8 cellular contexts compared by ENCODE assay signal in the genomic region with DNA sequence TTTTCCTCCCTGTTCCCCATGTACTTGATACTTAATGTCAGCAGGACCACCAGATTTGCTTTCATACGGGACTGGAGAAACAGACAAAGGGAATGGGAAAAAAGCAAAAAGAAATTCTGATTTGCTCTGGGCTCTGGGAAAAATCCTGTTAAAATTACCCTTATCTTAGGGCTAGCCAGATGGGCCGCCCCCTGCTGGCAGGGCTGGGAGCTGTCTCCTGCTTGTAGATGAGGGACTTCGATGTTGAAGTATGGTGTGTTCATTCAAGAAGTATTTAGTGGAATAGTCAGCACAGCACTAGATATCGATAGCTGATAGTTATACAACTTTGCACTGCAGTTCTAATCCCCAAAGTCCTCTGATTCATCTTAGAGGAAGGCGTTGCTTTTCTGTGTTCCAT. TPM values are rescaled to one million over a fixed set of nuclear protein-coding genes. Genes with fewer than 3 reads are reported as not detected.
DNase-seq lines count a peak whose midpoint lies in the region; ATAC-seq and TF ChIP-seq lines count a peak whose summit lies in the region.

No MANE protein-coding gene starts in this region.

- peaks cover 9% of the 10 kb centered on the region for H3K4me1 Mint-ChIP-seq in WTC11
- no peaks in the 10 kb centered on the region for H3K4me1 Mint-ChIP-seq in chondrocyte (ENCODE audit: low read depth)

- intact Hi-C loops in stomach (cut with DNase I; ENCODE audit: low total_unique reads) = no loop called here

- no peaks in the 10 kb centered on the region for H3K27me3 Mint-ChIP-seq in WTC11 (ENCODE audit: low read depth)
- H3K27me3 Mint-ChIP-seq in chondrocyte (ENCODE audit: low read depth) = no peaks in the 10 kb centered on the region

- H2AK5ac ChIP-seq in mesenchymal stem cell (ENCODE audit: low read length, severe bottlenecking) = no peak overlapping the region

- CTCF ChIA-PET in BJ (lab: Yijun Ruan, JAX) = interaction anchor here (0.6 to 5.4 kb wide), 11 partner anchors 9 to 102 kb away, joined by 3 to 45 read pairs (median 4); no protein-coding TSS in a partner anchor
- CTCF ChIA-PET in WTC11 (lab: Charles Lee) = interaction anchor here (0.8 to 2.4 kb wide), 12 partner anchors 9 to 272 kb away, joined by 3 to 12 read pairs (median 4); no protein-coding TSS in a partner anchor

- no peak overlapping the region for H3K4me3 Mint-ChIP-seq in WTC11
- no peak overlapping the region for H3K4me3 Mint-ChIP-seq in chondrocyte (ENCODE audit: unreplicated experiment)

- no peak overlapping the region for H2BK15ac ChIP-seq in mesenchymal stem cell (ENCODE audit: low read depth, poor library complexity, severe bottlenecking)

- H3K36me3 ChIP-seq in BJ (ENCODE audit: control insufficient read depth, insufficient read depth, low read length) (peaks cover 10% of the 10 kb centered on the region), mesenchymal stem cell (ENCODE audit: control insufficient read depth in 1 of 2, insufficient read depth in 2 of 2, low read depth in 1 of 2, low read length in 2 of 2) (peaks cover 47 to 52% of the 10 kb centered on the region in 2 experiments), stomach (peaks cover 0 to 86% (median 71%) of the 10 kb centered on the region in 4 donors)

- H3K9ac ChIP-seq in mesenchymal stem cell (ENCODE audit: low read length) = peak overlapping the region; percentile 76

- H2BK120ac ChIP-seq in mesenchymal stem cell (ENCODE audit: low read depth, low read length) = no peak overlapping the region

- WGBS in mesenchymal stem cell = 54% methylated on average over 4 of the region's 5 CpGs
- 42 to 61% (median 51%) methylated on average over 4 to 5 of the region's 5 CpGs for WGBS in stomach, 5 donors

- no peaks in the 10 kb centered on the region for H3K9me3 Mint-ChIP-seq in WTC11
- no peaks in the 10 kb centered on the region for H3K9me3 Mint-ChIP-seq in chondrocyte (ENCODE audit: low read depth)

- DNase-seq in BJ (ENCODE audit: low read depth) = peak; percentile 3
- DNase-seq in WTC11 (ENCODE audit: low spot score) = peak; percentile 53
- no peak for DNase-seq in chondrocyte (ENCODE audit: low spot score)
- peak; percentile 29 for DNase-seq in mesenchymal stem cell
- peak; percentile 57 for DNase-seq in stomach
- no peak for DNase-seq in T1000 (lab: John Stamatoyannopoulos, UW)

- H3K27ac Mint-ChIP-seq in WTC11 (no peak overlapping the region), chondrocyte (ENCODE audit: unreplicated experiment) (no peak overlapping the region)

- H3K23ac ChIP-seq in mesenchymal stem cell (ENCODE audit: low read length in 2 of 2) = no peak overlapping the region

- H3K4ac ChIP-seq in mesenchymal stem cell (ENCODE audit: low read depth in 1 of 2, low read length in 2 of 2) = no peak overlapping the region

- peak; percentile 37 for ATAC-seq in HG02885 (IDR thresholded peaks at IDR 0.05; ENCODE audit: poor library complexity, unreplicated experiment)
- ATAC-seq in WTC11 = no peak
- ATAC-seq in HG03354 (IDR thresholded peaks at IDR 0.05; ENCODE audit: poor library complexity, severe bottlenecking, unreplicated experiment) = no peak

- H3K4me2 ChIP-seq in mesenchymal stem cell (ENCODE audit: low read length, poor library complexity, severe bottlenecking) = no peak overlapping the region

- no peaks in the 10 kb centered on the region for H3K27me3 ChIP-seq in BJ (ENCODE audit: control insufficient read depth, insufficient read depth, low read length)
- H3K27me3 ChIP-seq in mesenchymal stem cell (ENCODE audit: control insufficient read depth in 1 of 2, insufficient read depth in 1 of 2, low read length in 2 of 2) = peaks cover 0 to 6% of the 10 kb centered on the region in 2 experiments
- no peaks in the 10 kb centered on the region for H3K27me3 ChIP-seq in stomach

- H3K36me3 Mint-ChIP-seq in WTC11 (peaks cover 8% of the 10 kb centered on the region; the same call in 1 of the 2 replicates), chondrocyte (ENCODE audit: low read depth) (peaks cover 4% of the 10 kb centered on the region)

- TF ChIP-seq POLR2A in stomach (IDR thresholded peaks at IDR 0.05) = no peak

- peaks cover 2% of the 10 kb centered on the region for H3K79me1 ChIP-seq in mesenchymal stem cell (replicated peaks; ENCODE audit: low read length, poor library complexity, severe bottlenecking)

- H3K4me3 ChIP-seq in BJ (ENCODE audit: low read depth, low read length) (no peak overlapping the region), mesenchymal stem cell (ENCODE audit: insufficient read depth in 1 of 2, low read depth in 1 of 2, low read length in 2 of 2) (peak overlapping the region in 1 of 2 experiments; percentile 61), stomach (no peak overlapping the region)

- no peak overlapping the region for H2BK5ac ChIP-seq in mesenchymal stem cell (ENCODE audit: low read depth, low read length, poor library complexity, severe bottlenecking)

- no peak for TF ChIP-seq EP300 in stomach (IDR thresholded peaks at IDR 0.05)

- no peak overlapping the region for H2BK12ac ChIP-seq in mesenchymal stem cell (ENCODE audit: low read length in 2 of 2)

- no peak overlapping the region for H4K8ac ChIP-seq in mesenchymal stem cell (ENCODE audit: low read length)

- H3K27ac ChIP-seq in mesenchymal stem cell (ENCODE audit: low read length, poor library complexity, severe bottlenecking) (no peak overlapping the region), stomach (no peak overlapping the region)

- peak; percentile 73 for TF ChIP-seq CTCF in BJ (IDR thresholded peaks at IDR 0.05; ENCODE audit: insufficient read depth, low read depth, low read length)
- TF ChIP-seq CTCF in WTC11 (IDR thresholded peaks at IDR 0.05) = peak; percentile 24; the same call in 1 of the 2 replicates
- peak; percentile 81 for TF ChIP-seq CTCF in chondrocyte (IDR thresholded peaks at IDR 0.05)
- peak in 5 of 7 experiments; percentile 42 to 65 (median 54) for TF ChIP-seq CTCF in stomach (IDR thresholded peaks at IDR 0.05)

- H2AFZ ChIP-seq in mesenchymal stem cell (ENCODE audit: low read depth, low read length) = no peak overlapping the region

- no peak overlapping the region for H3K18ac ChIP-seq in mesenchymal stem cell (ENCODE audit: low read depth in 1 of 2, low read length in 2 of 2)

- H4K91ac ChIP-seq in mesenchymal stem cell (ENCODE audit: low read length) = no peak overlapping the region

- H3K9me3 ChIP-seq in mesenchymal stem cell (ENCODE audit: control insufficient read depth, low read length) (no peaks in the 10 kb centered on the region), stomach (no peaks in the 10 kb centered on the region)

- POLR2A ChIA-PET in BJ (lab: Charles Lee) = no interaction called here
- POLR2A ChIA-PET in WTC11 (lab: Charles Lee) = no interaction called here

- peaks cover 3% of the 10 kb centered on the region for H3K4me1 ChIP-seq in mesenchymal stem cell (ENCODE audit: control insufficient read depth, insufficient read depth, low read depth, low read length)
- H3K4me1 ChIP-seq in stomach = peaks cover 0 to 6% (median 2%) of the 10 kb centered on the region in 4 donors

- no peak overlapping the region for H3K14ac ChIP-seq in mesenchymal stem cell (ENCODE audit: low read length in 2 of 2)

TF ChIP-seq in WTC11, 78 proteins besides CTCF, POLR2A, EP300 and RAD21 (continues in another document):
- TF ChIP-seq, protein P1, sequence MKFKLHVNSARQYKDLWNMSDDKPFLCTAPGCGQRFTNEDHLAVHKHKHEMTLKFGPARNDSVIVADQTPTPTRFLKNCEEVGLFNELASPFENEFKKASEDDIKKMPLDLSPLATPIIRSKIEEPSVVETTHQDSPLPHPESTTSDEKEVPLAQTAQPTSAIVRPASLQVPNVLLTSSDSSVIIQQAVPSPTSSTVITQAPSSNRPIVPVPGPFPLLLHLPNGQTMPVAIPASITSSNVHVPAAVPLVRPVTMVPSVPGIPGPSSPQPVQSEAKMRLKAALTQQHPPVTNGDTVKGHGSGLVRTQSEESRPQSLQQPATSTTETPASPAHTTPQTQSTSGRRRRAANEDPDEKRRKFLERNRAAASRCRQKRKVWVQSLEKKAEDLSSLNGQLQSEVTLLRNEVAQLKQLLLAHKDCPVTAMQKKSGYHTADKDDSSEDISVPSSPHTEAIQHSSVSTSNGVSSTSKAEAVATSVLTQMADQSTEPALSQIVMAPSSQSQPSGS (CRISPR knock-in tag; IDR thresholded peaks at IDR 0.05; ENCODE audit: borderline replicate concordance, low read depth) = no peak
- no peak for TF ChIP-seq ELF4 (CRISPR knock-in tag; IDR thresholded peaks at IDR 0.05; ENCODE audit: low read depth)
- TF ChIP-seq ZNF671 (CRISPR knock-in tag; IDR thresholded peaks at IDR 0.05) = no peak
- no peak for TF ChIP-seq SMAD4 (CRISPR knock-in tag; IDR thresholded peaks at IDR 0.05)
- no peak for TF ChIP-seq ZNF396 (CRISPR knock-in tag; IDR thresholded peaks at IDR 0.05; ENCODE audit: borderline replicate concordance)
- no peak for TF ChIP-seq ATF1 (CRISPR knock-in tag; IDR thresholded peaks at IDR 0.05)
- no peak for TF ChIP-seq ZNF219 (CRISPR knock-in tag; IDR thresholded peaks at IDR 0.05; ENCODE audit: borderline replicate concordance)
- TF ChIP-seq NFE2L1 (CRISPR knock-in tag; IDR thresholded peaks at IDR 0.05) = no peak
- TF ChIP-seq ZNF423 (CRISPR knock-in tag; IDR thresholded peaks at IDR 0.05) = no peak
- TF ChIP-seq, protein P2, sequence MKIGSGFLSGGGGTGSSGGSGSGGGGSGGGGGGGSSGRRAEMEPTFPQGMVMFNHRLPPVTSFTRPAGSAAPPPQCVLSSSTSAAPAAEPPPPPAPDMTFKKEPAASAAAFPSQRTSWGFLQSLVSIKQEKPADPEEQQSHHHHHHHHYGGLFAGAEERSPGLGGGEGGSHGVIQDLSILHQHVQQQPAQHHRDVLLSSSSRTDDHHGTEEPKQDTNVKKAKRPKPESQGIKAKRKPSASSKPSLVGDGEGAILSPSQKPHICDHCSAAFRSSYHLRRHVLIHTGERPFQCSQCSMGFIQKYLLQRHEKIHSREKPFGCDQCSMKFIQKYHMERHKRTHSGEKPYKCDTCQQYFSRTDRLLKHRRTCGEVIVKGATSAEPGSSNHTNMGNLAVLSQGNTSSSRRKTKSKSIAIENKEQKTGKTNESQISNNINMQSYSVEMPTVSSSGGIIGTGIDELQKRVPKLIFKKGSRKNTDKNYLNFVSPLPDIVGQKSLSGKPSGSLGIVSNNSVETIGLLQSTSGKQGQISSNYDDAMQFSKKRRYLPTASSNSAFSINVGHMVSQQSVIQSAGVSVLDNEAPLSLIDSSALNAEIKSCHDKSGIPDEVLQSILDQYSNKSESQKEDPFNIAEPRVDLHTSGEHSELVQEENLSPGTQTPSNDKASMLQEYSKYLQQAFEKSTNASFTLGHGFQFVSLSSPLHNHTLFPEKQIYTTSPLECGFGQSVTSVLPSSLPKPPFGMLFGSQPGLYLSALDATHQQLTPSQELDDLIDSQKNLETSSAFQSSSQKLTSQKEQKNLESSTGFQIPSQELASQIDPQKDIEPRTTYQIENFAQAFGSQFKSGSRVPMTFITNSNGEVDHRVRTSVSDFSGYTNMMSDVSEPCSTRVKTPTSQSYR (CRISPR knock-in tag; IDR thresholded peaks at IDR 0.05) = no peak

RNA-seq across cellular contexts. Expression of a gene that starts 45.8 kb away (rescaled TPM):
- polyA plus RNA-seq in BJ (2011; rRNA removed) (0.76 and 1.5 TPM in 2 replicates), stomach (1 to 10 TPM; 1.0 to 3.4 (median 2.4) TPM)
- 2.2 and 3.9 TPM in 2 replicates for polyA minus RNA-seq in BJ (2011; rRNA and poly(A)+ RNA removed)
- total RNA-seq in WTC11 (2021) (9.3 to 12.0 TPM (median 9.6 TPM) in 3 replicates), chondrocyte (19.7 to 20.6 TPM (median 20.0 TPM) in 3 replicates), stomach (10 to 100 TPM in 1 of 5 donors, 1 to 10 TPM in 3, under 1 TPM in 1; 0.89 to 16.8 (median 2.9) TPM)
- polyA plus RNA-seq in mesenchymal stem cell (2013, experiment 1 of 2) = 6.8 TPM
- 6.1 TPM for polyA plus RNA-seq in mesenchymal stem cell (2013, experiment 2 of 2)

Comparison
In these comparisons a context has a peak if more than half of its experiments do, and no peak if none do; other contexts are left out.
1. DNase-seq: peak in BJ (single experiment), WTC11 (single experiment), mesenchymal stem cell (single experiment) and stomach (single experiment); none in chondrocyte (single experiment) and T1000 (single experiment).
2. CTCF ChIP-seq: peak in every context shown above with its lines; median percentile 81 in chondrocyte; 73 in BJ; 54 in stomach; 24 in WTC11.